ENCODE assay signal across 8 cellular contexts in genomic region chr1:201882665-201883132, GRCh38. TPM values are rescaled to one million over a fixed set of nuclear protein-coding genes. Genes with fewer than 3 reads are reported as not detected.
DNase-seq lines count a peak whose midpoint lies in the region; ATAC-seq, FAIRE-seq and TF ChIP-seq lines count a peak whose summit lies in the region.
"Had no signal": no experiment of that assay in that cellular context is flagged by ENCODE, and none has a peak within 500 bp of the region (broad histone marks: within the 10 kb centered on the region; RNA-seq: fewer than 3 reads in every experiment).

No MANE protein-coding gene starts in this region.

- TF ChIP-seq CTCF in WTC11 (IDR thresholded peaks at IDR 0.05): no peak
- no peak for TF ChIP-seq CTCF in HepG2 (CRISPR knock-in tag; IDR thresholded peaks at IDR 0.05)

- no peaks in the 10 kb centered on the region for H3K9me3 ChIP-seq in HepG2 (ENCODE audit: low read length)

- no peaks in the 10 kb centered on the region for H3K9me3 Mint-ChIP-seq in WTC11
- H3K9me3 Mint-ChIP-seq: neural crest cell had no signal

- H3K9ac ChIP-seq in HepG2 (ENCODE audit: insufficient read depth, low read depth, low read length): no peak overlapping the region

- POLR2A ChIA-PET in WTC11 (lab: Charles Lee) (interaction anchor here (0.5 to 0.6 kb wide), 2 partner anchors 68 to 406 kb away, joined by 3 to 4 read pairs; no protein-coding TSS in a partner anchor), HepG2 (lab: Yijun Ruan, JAX) (no interaction called here)

- in situ Hi-C loops in HepG2 (cut with HindIII; ENCODE audit: extremely low pct_ligation_motif_present, low pct_unique_long_range_greater_than_20kb): no loop called here
- in situ Hi-C loops in G401 (cut with HindIII; ENCODE audit: low sequenced_read_pairs): no loop called here

- H3K27me3 Mint-ChIP-seq in WTC11 (ENCODE audit: low read depth): peaks cover 13% of the 10 kb centered on the region

- intact Hi-C loops in HepG2 (cut with micrococcal nuclease; ENCODE audit: unreplicated experiment): no loop called here

- H3K79me2 ChIP-seq in HepG2 (ENCODE audit: insufficient read depth, low read length): no peaks in the 10 kb centered on the region

- no peak for TF ChIP-seq POLR2A in HepG2 (IDR thresholded peaks at IDR 0.05; ENCODE audit: insufficient read depth in 1 of 2, low read depth in 2 of 2, low read length in 2 of 2)

- ATAC-seq in GM18502 (IDR thresholded peaks at IDR 0.05; ENCODE audit: poor library complexity, unreplicated experiment): peak; percentile 70
- ATAC-seq in WTC11: peak; percentile 18
- ATAC-seq in HepG2: peak; percentile 11; the same call in 1 of the 3 replicates

- H4K20me1 ChIP-seq in HepG2 (ENCODE audit: insufficient read depth, low read length): no peaks in the 10 kb centered on the region; the same call in 1 of the 2 replicates

- no peak for FAIRE-seq in HepG2 (lab: Jason Lieb, UNC)

- H3K4me1 Mint-ChIP-seq in WTC11: peaks cover 26% of the 10 kb centered on the region

- H2AFZ ChIP-seq in HepG2 (ENCODE audit: low read length): no peak overlapping the region

- TF ChIP-seq EP300 in HepG2 (IDR thresholded peaks at IDR 0.05; ENCODE audit: low read depth in 2 of 2, low read length in 2 of 2) (no peak), HepG2 (CRISPR knock-in tag; IDR thresholded peaks at IDR 0.05; ENCODE audit: borderline replicate concordance) (no peak)

- no peak overlapping the region for H3K27ac ChIP-seq in HepG2 (ENCODE audit: extremely low read length, insufficient read depth, low read length)

- H3K27ac Mint-ChIP-seq in WTC11: peak overlapping the region; percentile 35; the same call in 1 of the 2 replicates

- H3K36me3 ChIP-seq in HepG2 (replicated peaks in 1 of 2; ENCODE audit: control insufficient read depth in 1 of 2, insufficient read depth in 2 of 2, low read length in 2 of 2): no peaks in the 10 kb centered on the region

- CTCF ChIA-PET in WTC11 (lab: Charles Lee): interaction anchor here (1.1 to 7.6 kb wide), 4 partner anchors 12 to 401 kb away, joined by 3 to 135 read pairs (median 8); partner anchors contain the start of gene IPO9
- CTCF ChIA-PET in HepG2 (lab: Yijun Ruan, JAX; ENCODE audit: low intra/inter-chr PET ratio, low total read pairs): interaction anchor here (1.3 kb wide), 1 partner anchor 13 kb away, joined by 5 read pairs; no protein-coding TSS in a partner anchor

- TF ChIP-seq RAD21 in HepG2 (CRISPR knock-in tag; IDR thresholded peaks at IDR 0.05): no peak

- H3K4me3 ChIP-seq in HepG2 (replicated peaks in 1 of 3; ENCODE audit: insufficient read depth in 1 of 3, low read depth in 2 of 3, low read length in 3 of 3): no peak overlapping the region

- no TSS peak for BruUV-seq in HepG2 (replicated peaks; lab: Mats Ljungman, UMichigan)

- peaks cover 1 to 8% of the 10 kb centered on the region in 2 experiments; a peak in 3 of 5 replicates for H3K27me3 ChIP-seq in HepG2 (ENCODE audit: control insufficient read depth in 1 of 2, insufficient read depth in 2 of 2, low read length in 2 of 2)

- 100% methylated on average over 2 of the region's 2 CpGs for WGBS in HepG2 (ENCODE audit: low lambda C conversion rate)

- DNase-seq in HK-2 (ENCODE audit: unreplicated experiment) (peak; percentile 44), WTC11 (ENCODE audit: low spot score) (no peak), HepG2 (ENCODE audit: low spot score) (no peak), G401 (ENCODE audit: low spot score) (no peak), NCI-H1436 treated with DMSO at 0.1 percent for 48 hours (lab: John Stamatoyannopoulos, UW) (no peak), NK-92 (lab: John Stamatoyannopoulos, UW; ENCODE audit: unreplicated experiment) (no peak)

- H3K36me3 Mint-ChIP-seq in WTC11: no peaks in the 10 kb centered on the region

- H3K4me2 ChIP-seq in HepG2 (ENCODE audit: low read depth, low read length): no peak overlapping the region

- peaks cover 12% of the 10 kb centered on the region for H3K4me1 ChIP-seq in HepG2 (ENCODE audit: insufficient read depth, low read length)

- no peak overlapping the region for H3K4me3 Mint-ChIP-seq in WTC11

TF ChIP-seq in WTC11, 78 proteins besides CTCF, POLR2A, EP300 and RAD21 (continues in another document):
- TF ChIP-seq, protein P1, sequence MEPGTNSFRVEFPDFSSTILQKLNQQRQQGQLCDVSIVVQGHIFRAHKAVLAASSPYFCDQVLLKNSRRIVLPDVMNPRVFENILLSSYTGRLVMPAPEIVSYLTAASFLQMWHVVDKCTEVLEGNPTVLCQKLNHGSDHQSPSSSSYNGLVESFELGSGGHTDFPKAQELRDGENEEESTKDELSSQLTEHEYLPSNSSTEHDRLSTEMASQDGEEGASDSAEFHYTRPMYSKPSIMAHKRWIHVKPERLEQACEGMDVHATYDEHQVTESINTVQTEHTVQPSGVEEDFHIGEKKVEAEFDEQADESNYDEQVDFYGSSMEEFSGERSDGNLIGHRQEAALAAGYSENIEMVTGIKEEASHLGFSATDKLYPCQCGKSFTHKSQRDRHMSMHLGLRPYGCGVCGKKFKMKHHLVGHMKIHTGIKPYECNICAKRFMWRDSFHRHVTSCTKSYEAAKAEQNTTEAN (CRISPR knock-in tag; IDR thresholded peaks at IDR 0.05): no peak

TF ChIP-seq in HepG2, 621 proteins besides CTCF, POLR2A, EP300 and RAD21 (continues in another document):
- TF ChIP-seq, protein P2, sequence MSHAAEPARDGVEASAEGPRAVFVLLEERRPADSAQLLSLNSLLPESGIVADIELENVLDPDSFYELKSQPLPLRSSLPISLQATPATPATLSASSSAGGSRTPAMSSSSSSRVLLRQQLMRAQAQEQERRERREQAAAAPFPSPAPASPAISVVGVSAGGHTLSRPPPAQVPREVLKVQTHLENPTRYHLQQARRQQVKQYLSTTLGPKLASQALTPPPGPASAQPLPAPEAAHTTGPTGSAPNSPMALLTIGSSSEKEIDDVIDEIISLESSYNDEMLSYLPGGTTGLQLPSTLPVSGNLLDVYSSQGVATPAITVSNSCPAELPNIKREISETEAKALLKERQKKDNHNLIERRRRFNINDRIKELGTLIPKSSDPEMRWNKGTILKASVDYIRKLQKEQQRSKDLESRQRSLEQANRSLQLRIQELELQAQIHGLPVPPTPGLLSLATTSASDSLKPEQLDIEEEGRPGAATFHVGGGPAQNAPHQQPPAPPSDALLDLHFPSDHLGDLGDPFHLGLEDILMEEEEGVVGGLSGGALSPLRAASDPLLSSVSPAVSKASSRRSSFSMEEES (CRISPR knock-in tag; IDR thresholded peaks at IDR 0.05): no peak

RNA-seq across cellular contexts. Expression of gene SHISA4, which starts 6.0 kb away (rescaled TPM):
- total RNA-seq in WTC11 (2021) (6.3 to 9.9 TPM (median 8.1 TPM) in 3 replicates), HepG2 (2016; rRNA removed; fragmentation: Illumina TruSeq; extraction: Trizol) (0.24 and 0.51 TPM in 2 replicates)
- total RNA-seq in HepG2 (2016; cell fraction: cytosol; rRNA removed; fragmentation: Illumina TruSeq; extraction: Trizol; ENCODE audit: low read depth): 0.97 and 1.8 TPM in 2 replicates
- total RNA-seq in HepG2 (2016; cell fraction: insoluble cytoplasmic fraction; rRNA removed; fragmentation: Illumina TruSeq; extraction: Trizol): 0.21 and 0.45 TPM in 2 replicates
- 0.86 and 1.4 TPM in 2 replicates for total RNA-seq in HepG2 (2016; cell fraction: membrane; rRNA removed; fragmentation: Illumina TruSeq; extraction: Trizol)
- total RNA-seq in HepG2 (2016; cell fraction: nucleus; rRNA removed; fragmentation: Illumina TruSeq; extraction: Trizol): 0.44 and 0.47 TPM in 2 replicates
- polyA plus RNA-seq in HepG2 (2011; rRNA removed): 1.0 and 1.1 TPM in 2 replicates
- polyA plus RNA-seq in HepG2 (2011; cell fraction: cytosol; rRNA removed): 0.59 and 1.4 TPM in 2 replicates
- polyA plus RNA-seq in HepG2 (2011; cell fraction: nucleus; rRNA removed): 0.83 and 1.5 TPM in 2 replicates
- 0.17 TPM in 1 of 2 replicates, not detected in the other for polyA plus RNA-seq in HepG2 (2012)
- polyA plus RNA-seq in HepG2 (2016; cell fraction: cytosol; fragmentation: Illumina TruSeq; extraction: Trizol; ENCODE audit: low read depth): 2.6 and 3.1 TPM in 2 replicates
- 0.36 and 0.81 TPM in 2 replicates for polyA plus RNA-seq in HepG2 (2016; cell fraction: insoluble cytoplasmic fraction; fragmentation: Illumina TruSeq; extraction: Trizol; ENCODE audit: low read depth)
- 2.1 and 2.2 TPM in 2 replicates for polyA plus RNA-seq in HepG2 (2016; cell fraction: membrane; fragmentation: Illumina TruSeq; extraction: Trizol; ENCODE audit: low read depth)
- 0.72 and 1.3 TPM in 2 replicates for polyA plus RNA-seq in HepG2 (2016; cell fraction: nucleus; fragmentation: Illumina TruSeq; extraction: Trizol; ENCODE audit: insufficient read depth, low read depth)
- 1.0 and 5.4 TPM in 2 replicates for polyA minus RNA-seq in HepG2 (2011; rRNA and poly(A)+ RNA removed; ENCODE audit: low replicate concordance)
- not detected in 2 replicates for polyA minus RNA-seq in HepG2 (2011; cell fraction: cytosol; rRNA and poly(A)+ RNA removed)
- polyA minus RNA-seq in HepG2 (2011; cell fraction: nucleus; rRNA and poly(A)+ RNA removed): not detected in 2 replicates
- total RNA-seq in G401 (2014; rRNA removed; shearing (Covaris generic)): 0.31 and 4.2 TPM in 2 replicates

RNA-seq across cellular contexts. Expression of gene IPO9, which starts 53.7 kb away (rescaled TPM):
- total RNA-seq in WTC11 (2021) (94.1 to 98.6 TPM (median 97.2 TPM) in 3 replicates), HepG2 (2016; rRNA removed; fragmentation: Illumina TruSeq; extraction: Trizol) (34.8 and 54.2 TPM in 2 replicates)
- 2.7 and 3.0 TPM in 2 replicates for total RNA-seq in HepG2 (2016; cell fraction: cytosol; rRNA removed; fragmentation: Illumina TruSeq; extraction: Trizol; ENCODE audit: low read depth)
- total RNA-seq in HepG2 (2016; cell fraction: insoluble cytoplasmic fraction; rRNA removed; fragmentation: Illumina TruSeq; extraction: Trizol): 33.2 and 45.5 TPM in 2 replicates
- 17.5 and 18.0 TPM in 2 replicates for total RNA-seq in HepG2 (2016; cell fraction: membrane; rRNA removed; fragmentation: Illumina TruSeq; extraction: Trizol)
- 36.0 and 37.9 TPM in 2 replicates for total RNA-seq in HepG2 (2016; cell fraction: nucleus; rRNA removed; fragmentation: Illumina TruSeq; extraction: Trizol)
- 24.6 and 31.0 TPM in 2 replicates for polyA plus RNA-seq in HepG2 (2011; rRNA removed)
- polyA plus RNA-seq in HepG2 (2011; cell fraction: cytosol; rRNA removed): 13.7 and 14.3 TPM in 2 replicates
- 28.0 and 34.2 TPM in 2 replicates for polyA plus RNA-seq in HepG2 (2011; cell fraction: nucleus; rRNA removed)
- 19.5 and 22.2 TPM in 2 replicates for polyA plus RNA-seq in HepG2 (2012)
- 4.2 and 6.1 TPM in 2 replicates for polyA plus RNA-seq in HepG2 (2016; cell fraction: cytosol; fragmentation: Illumina TruSeq; extraction: Trizol; ENCODE audit: low read depth)
- 61.7 and 63.3 TPM in 2 replicates for polyA plus RNA-seq in HepG2 (2016; cell fraction: insoluble cytoplasmic fraction; fragmentation: Illumina TruSeq; extraction: Trizol; ENCODE audit: low read depth)
- polyA plus RNA-seq in HepG2 (2016; cell fraction: membrane; fragmentation: Illumina TruSeq; extraction: Trizol; ENCODE audit: low read depth): 15.5 and 18.5 TPM in 2 replicates
- 63.6 and 67.7 TPM in 2 replicates for polyA plus RNA-seq in HepG2 (2016; cell fraction: nucleus; fragmentation: Illumina TruSeq; extraction: Trizol; ENCODE audit: insufficient read depth, low read depth)
- 39.2 and 117 TPM in 2 replicates for polyA minus RNA-seq in HepG2 (2011; rRNA and poly(A)+ RNA removed; ENCODE audit: low replicate concordance)
- 19.0 and 19.9 TPM in 2 replicates for polyA minus RNA-seq in HepG2 (2011; cell fraction: cytosol; rRNA and poly(A)+ RNA removed)
- polyA minus RNA-seq in HepG2 (2011; cell fraction: nucleus; rRNA and poly(A)+ RNA removed): 25.9 and 27.0 TPM in 2 replicates
- total RNA-seq in G401 (2014; rRNA removed; shearing (Covaris generic)): 22.9 and 32.7 TPM in 2 replicates

Comparison
In these comparisons a context has a peak if more than half of its experiments do, and no peak if none do; other contexts are left out.
1. ATAC-seq: peak in every context shown above with its lines; median percentile 70 in GM18502; 18 in WTC11; 11 in HepG2.